In genomic region chr1:94993931-94994645, GRCh38 we compare ENCODE assay signal across 18 cellular contexts.
A peak's percentile ranks its signal among the peaks of the same experiment; 100 is the strongest.
DNase-seq lines count a peak whose midpoint lies in the region; ATAC-seq, FAIRE-seq and TF ChIP-seq lines count a peak whose summit lies in the region.
"Had no signal": no experiment of that assay in that cellular context is flagged by ENCODE, and none has a peak within 500 bp of the region (broad histone marks: within the 10 kb centered on the region; RNA-seq: fewer than 3 reads in every experiment).

No MANE protein-coding gene starts in this region.

- H3K4me3 ChIP-seq in A549 (no peak overlapping the region), IMR-90 (ENCODE audit: insufficient read depth, low read depth, low read length) (no peak overlapping the region), H1 (ENCODE audit: extremely low read depth in 1 of 4, insufficient read depth in 2 of 4, low read depth in 3 of 4, low read length in 4 of 4) (no peak overlapping the region), hepatocyte (no peak overlapping the region)
- H3K4me3 ChIP-seq: GM23248 had no signal

- H3K9me3 ChIP-seq in A549: no peaks in the 10 kb centered on the region
- H3K9me3 ChIP-seq in IMR-90 (ENCODE audit: control insufficient read depth, insufficient read depth, low read length): no peaks in the 10 kb centered on the region
- no peaks in the 10 kb centered on the region for H3K9me3 ChIP-seq in H1 (ENCODE audit: insufficient read depth in 2 of 2, low read depth in 1 of 2, low read length in 1 of 2)
- H3K9me3 ChIP-seq in hepatocyte (ENCODE audit: low read depth): no peaks in the 10 kb centered on the region

- 45% methylated on average over 4 of the region's 4 CpGs for WGBS in A549 (ENCODE audit: missing lambda C conversion rate)
- WGBS in IMR-90 (ENCODE audit: extremely low coverage in 2 of 2, insufficient read length in 1 of 2), 2 experiments: 100% methylated on average over 1 of the region's 4 CpGs; no CpG with 5 or more reads in 1 of the 2 experiments
- WGBS in H1 (ENCODE audit: extremely low coverage in 1 of 2, insufficient coverage in 1 of 2, insufficient read length in 1 of 2, insufficient replicate concordance in 2 of 2, low coverage in 1 of 2, low lambda C conversion rate in 2 of 2, missing lambda C conversion rate in 1 of 2), 2 experiments: 87% methylated on average over 4 of the region's 4 CpGs; no CpG with 5 or more reads in 1 of the 2 experiments
- 80% methylated on average over 4 of the region's 4 CpGs for WGBS in hepatocyte (ENCODE audit: low lambda C conversion rate, missing lambda C conversion rate)

- H3K9me2 ChIP-seq in hepatocyte (replicated peaks; ENCODE audit: insufficient read depth): no peaks in the 10 kb centered on the region

- TF ChIP-seq EP300 in A549 (IDR thresholded peaks at IDR 0.05) (no peak), H1 (IDR thresholded peaks at IDR 0.05; ENCODE audit: borderline replicate concordance in 1 of 2, low read depth in 2 of 2, low read length in 2 of 2) (no peak)

- H4K5ac ChIP-seq in IMR-90 (ENCODE audit: low read depth, low read length): no peak overlapping the region
- H4K5ac ChIP-seq in H1 (ENCODE audit: insufficient read length, low read depth, low read length): no peak overlapping the region

- TF ChIP-seq POLR2A in A549 (IDR thresholded peaks at IDR 0.05; ENCODE audit: low read length) (no peak), IMR-90 (IDR thresholded peaks at IDR 0.05; ENCODE audit: low read depth, low read length) (no peak), H1 (IDR thresholded peaks at IDR 0.05; ENCODE audit: control extremely low read depth in 1 of 2, low read depth in 2 of 2, low read length in 2 of 2) (no peak)

- H3K56ac ChIP-seq in IMR-90 (ENCODE audit: extremely low read depth, insufficient read depth, low read length): no peak overlapping the region
- H3K56ac ChIP-seq in H1 (replicated peaks; ENCODE audit: insufficient read length, low read depth, low read length): no peak overlapping the region

- H2AK5ac ChIP-seq in IMR-90 (ENCODE audit: low read depth, low read length): peak overlapping the region; percentile 45; the same call in 1 of the 2 replicates
- H2AK5ac ChIP-seq in H1 (ENCODE audit: low read depth, low read length): no peak overlapping the region

- H3K27me3 ChIP-seq in IMR-90 (ENCODE audit: control insufficient read depth, insufficient read depth, low read length) (no peaks in the 10 kb centered on the region), H1 (replicated peaks in 1 of 4; ENCODE audit: control insufficient read depth in 3 of 4, extremely low read depth in 1 of 4, insufficient read depth in 3 of 4, low read length in 3 of 4) (no peaks in the 10 kb centered on the region), hepatocyte (no peaks in the 10 kb centered on the region)

- no peaks in the 10 kb centered on the region for H3K23me2 ChIP-seq in H1 (ENCODE audit: low read depth, low read length)

- H4K8ac ChIP-seq in IMR-90 (ENCODE audit: low read depth in 2 of 2, low read length in 2 of 2) (no peak overlapping the region), H1 (ENCODE audit: extremely low read depth, insufficient read depth, low read length) (no peak overlapping the region)

- peaks cover 0 to 4% of the 10 kb centered on the region in 2 experiments; a peak in 1 of 4 replicates for H3K79me1 ChIP-seq in IMR-90 (ENCODE audit: low read depth in 1 of 2, low read length in 2 of 2)
- no peaks in the 10 kb centered on the region; the same call in 1 of the 2 replicates for H3K79me1 ChIP-seq in H1 (ENCODE audit: low read depth, low read length)

- H3K14ac ChIP-seq in IMR-90 (replicated peaks; ENCODE audit: low read depth, low read length) (no peak overlapping the region), H1 (ENCODE audit: insufficient read length) (no peak overlapping the region)

- H3K79me2 ChIP-seq in H1 (ENCODE audit: control insufficient read depth in 1 of 2, insufficient read depth in 2 of 2, low read length in 2 of 2) (no peaks in the 10 kb centered on the region), hepatocyte (no peaks in the 10 kb centered on the region)

- peak in 1 of 2 experiments; percentile 28; a peak in 1 of 6 replicates for ATAC-seq in A549
- no peak for ATAC-seq in IMR-90 (ENCODE audit: low read depth)
- ATAC-seq in GM21529 (IDR thresholded peaks at IDR 0.05; ENCODE audit: unreplicated experiment): no peak
- ATAC-seq: effector memory CD8-positive, alpha-beta T cell had no signal

- H4K91ac ChIP-seq in IMR-90 (ENCODE audit: insufficient read depth, low read depth, low read length) (peak overlapping the region; percentile 73; the same call in 1 of the 2 replicates), H1 (replicated peaks; ENCODE audit: insufficient read length, low read length) (no peak overlapping the region)

- H4K20me1 ChIP-seq in IMR-90 (ENCODE audit: insufficient read depth, low read length): no peaks in the 10 kb centered on the region
- no peaks in the 10 kb centered on the region for H4K20me1 ChIP-seq in H1 (replicated peaks in 1 of 2; ENCODE audit: control insufficient read depth in 1 of 2, insufficient read depth in 2 of 2, low read length in 2 of 2)
- no peaks in the 10 kb centered on the region for H4K20me1 ChIP-seq in hepatocyte (ENCODE audit: insufficient read depth, poor library complexity, severe bottlenecking)

- H3K18ac ChIP-seq in IMR-90 (ENCODE audit: low read depth, low read length) (peak overlapping the region; percentile 26; the same call in 1 of the 2 replicates), H1 (ENCODE audit: extremely low read depth, low read length) (no peak overlapping the region)

- H3K36me3 ChIP-seq in IMR-90 (ENCODE audit: control insufficient read depth, insufficient read depth, low read length) (no peaks in the 10 kb centered on the region), H1 (ENCODE audit: control insufficient read depth in 2 of 4, insufficient read depth in 4 of 4, low read length in 3 of 4) (no peaks in the 10 kb centered on the region), hepatocyte (replicated peaks; ENCODE audit: insufficient read depth, low read depth) (no peaks in the 10 kb centered on the region)
- H3K36me3 ChIP-seq: WERI-Rb-1 had no signal

- CTCF ChIA-PET in A549 (lab: Yijun Ruan, JAX): interaction anchor here (0.6 to 2.4 kb wide), 4 partner anchors 8 to 146 kb away, joined by 3 to 9 read pairs (median 5); no protein-coding TSS in a partner anchor
- CTCF ChIA-PET in IMR-90 (lab: Yijun Ruan, JAX): interaction anchor here (0.6 kb wide), 1 partner anchor 480 kb away, joined by 4 read pairs; no protein-coding TSS in a partner anchor
- CTCF ChIA-PET in H1 (lab: Charles Lee; ENCODE audit: partially characterized antibody): interaction anchor here (0.7 to 2.1 kb wide), 2 partner anchors 140 kb away, joined by 3 to 6 read pairs; no protein-coding TSS in a partner anchor

- BruUV-seq in IMR-90 (replicated peaks; lab: Mats Ljungman, UMichigan): no TSS peak

- H2BK12ac ChIP-seq in H1 (ENCODE audit: low read depth, low read length): no peak overlapping the region

- no peak overlapping the region for H2BK15ac ChIP-seq in IMR-90 (ENCODE audit: low read depth, low read length)
- H2BK15ac ChIP-seq in H1 (ENCODE audit: low read length): no peak overlapping the region

- H3K4me1 ChIP-seq in A549: peaks cover 9% of the 10 kb centered on the region
- H3K4me1 ChIP-seq in IMR-90 (ENCODE audit: control insufficient read depth, insufficient read depth, low read length): peaks cover 6% of the 10 kb centered on the region
- no peaks in the 10 kb centered on the region for H3K4me1 ChIP-seq in H1 (replicated peaks in 1 of 4; ENCODE audit: control insufficient read depth in 3 of 4, insufficient read depth in 4 of 4, low read length in 3 of 4)
- no peaks in the 10 kb centered on the region for H3K4me1 ChIP-seq in hepatocyte (ENCODE audit: insufficient read depth)

- no peak for DNase-seq in A549 (ENCODE audit: low read depth in 1 of 2, low spot score in 1 of 2)
- no peak for DNase-seq in IMR-90
- DNase-seq in H1 (ENCODE audit: low read depth in 1 of 2, low spot score in 2 of 2): no peak
- DNase-seq in nephron progenitor cell: no peak
- no peak for DNase-seq in hepatocyte (ENCODE audit: low spot score)
- no peak for DNase-seq in central memory CD4-positive, alpha-beta T cell
- DNase-seq in stimulated activated CD4-positive, alpha-beta T cell treated with anti-CD3 and anti-CD28 coated beads, Interleukin-2, amount 100 ng/mL, for 24 hours: no peak
- DNase-seq: activated CD4-positive, alpha-beta T cell treated with anti-CD3 and anti-CD28 coated beads, Interleukin-2, amount 50 U/mL, for 4 hours; activated gamma-delta T cell treated with Interleukin-2 at 50 U/mL for 16 hours; amniotic stem cell; effector memory CD8-positive, alpha-beta T cell; GM23248; NCI-H1105 treated with DMSO at 0.1 percent for 48 hours; NCI-H524; occipital lobe; WERI-Rb-1 had no signal

- in situ Hi-C loops in IMR-90 (cut with MboI; ENCODE audit: low sequenced_read_pairs): no loop called here

- FAIRE-seq in A549 (lab: Jason Lieb, UNC): no peak
- FAIRE-seq in H1 (lab: Jason Lieb, UNC): no peak

- H3K9ac ChIP-seq in IMR-90 (ENCODE audit: low read depth, low read length): no peak overlapping the region
- no peak overlapping the region for H3K9ac ChIP-seq in H1 (replicated peaks in 1 of 4; ENCODE audit: extremely low read depth in 1 of 4, low read depth in 3 of 4, low read length in 3 of 4)
- H3K9ac ChIP-seq: GM23248 had no signal

- H2AFZ ChIP-seq in IMR-90 (replicated peaks; ENCODE audit: low read length, poor library complexity) (no peak overlapping the region), H1 (ENCODE audit: low read length) (no peak overlapping the region), hepatocyte (no peak overlapping the region)
- H2AFZ ChIP-seq: GM23248 had no signal

- no peak overlapping the region for H3K27ac ChIP-seq in A549
- no peak overlapping the region for H3K27ac ChIP-seq in IMR-90 (ENCODE audit: insufficient read depth, low read length)
- no peak overlapping the region for H3K27ac ChIP-seq in H1 (ENCODE audit: low read depth, low read length)
- H3K27ac ChIP-seq in hepatocyte: no peak overlapping the region
- H3K27ac ChIP-seq: GM23248, WERI-Rb-1 had no signal

- dilution Hi-C loops in IMR-90 (cut with HindIII; ENCODE audit: low sequenced_read_pairs, unreplicated experiment): no loop called here

- no peak overlapping the region for H3K4me3 Mint-ChIP-seq in nephron progenitor cell
- H3K4me3 Mint-ChIP-seq: CD14-positive monocyte; effector memory CD8-positive, alpha-beta T cell had no signal

- H2BK120ac ChIP-seq in IMR-90 (ENCODE audit: low read depth, low read length): no peak overlapping the region
- no peak overlapping the region for H2BK120ac ChIP-seq in H1 (replicated peaks; ENCODE audit: low read depth, low read length)

- no peak overlapping the region; the same call in 1 of the 2 replicates for H2BK20ac ChIP-seq in IMR-90 (ENCODE audit: low read depth, low read length)
- no peak overlapping the region for H2BK20ac ChIP-seq in H1 (ENCODE audit: low read length)

- intact Hi-C loops in IMR-90 (cut with micrococcal nuclease): no loop called here

- TF ChIP-seq RAD21 in A549 (conservative IDR thresholded peaks at IDR 0.05 in 1 of 2, IDR thresholded peaks at IDR 0.05 in 1 of 2) (no peak), IMR-90 (IDR thresholded peaks at IDR 0.05; ENCODE audit: low read length) (no peak), H1 (IDR thresholded peaks at IDR 0.05 in 1 of 2, conservative IDR thresholded peaks at IDR 0.05 in 1 of 2; ENCODE audit: low read depth in 2 of 2, low read length in 2 of 2) (no peak)

- no peaks in the 10 kb centered on the region for H3K9me3 Mint-ChIP-seq in nephron progenitor cell
- H3K9me3 Mint-ChIP-seq: CD14-positive monocyte; effector memory CD8-positive, alpha-beta T cell had no signal

- peaks cover 7% of the 10 kb centered on the region for H3K27me3 Mint-ChIP-seq in nephron progenitor cell (ENCODE audit: low read depth, poor library complexity)
- H3K27me3 Mint-ChIP-seq: effector memory CD8-positive, alpha-beta T cell had no signal

- H3K4ac ChIP-seq in IMR-90 (ENCODE audit: low read depth, low read length) (no peak overlapping the region), H1 (replicated peaks; ENCODE audit: insufficient read length, low read depth, low read length) (no peak overlapping the region)

- TF ChIP-seq CTCF in A549 (IDR thresholded peaks at IDR 0.05) (no peak), IMR-90 (conservative IDR thresholded peaks at IDR 0.05; ENCODE audit: low read depth, low read length) (no peak), H1 (IDR thresholded peaks at IDR 0.05; ENCODE audit: control extremely low read depth in 1 of 3, insufficient read depth in 1 of 3, low read depth in 1 of 3, low read length in 3 of 3) (no peak), nephron progenitor cell (IDR thresholded peaks at IDR 0.05) (no peak), hepatocyte (IDR thresholded peaks at IDR 0.05; ENCODE audit: poor library complexity) (no peak)

- H3K9me1 ChIP-seq in IMR-90 (ENCODE audit: insufficient read depth, low read length): peaks cover 2% of the 10 kb centered on the region; the same call in 1 of the 2 replicates

- no peak overlapping the region for H3K23ac ChIP-seq in IMR-90 (ENCODE audit: low read depth, low read length)
- H3K23ac ChIP-seq in H1 (ENCODE audit: insufficient read length): no peak overlapping the region

- H3K27ac Mint-ChIP-seq in nephron progenitor cell: peak overlapping the region; percentile 82
- H3K27ac Mint-ChIP-seq: CD14-positive monocyte; effector memory CD8-positive, alpha-beta T cell had no signal

- POLR2A ChIA-PET in A549 (lab: Yijun Ruan, JAX) (no interaction called here), IMR-90 (lab: Charles Lee; ENCODE audit: unreplicated experiment) (interaction anchor here (0.6 kb wide), 1 partner anchor 419 kb away, joined by 3 read pairs; no protein-coding TSS in a partner anchor), H1 (lab: Charles Lee; ENCODE audit: partially characterized antibody) (interaction anchor here (1.0 to 1.3 kb wide), 2 partner anchors 9 to 66 kb away, joined by 3 read pairs; no protein-coding TSS in a partner anchor)

- no peaks in the 10 kb centered on the region for H3K36me3 Mint-ChIP-seq in nephron progenitor cell (ENCODE audit: low read depth)

- H2BK5ac ChIP-seq in IMR-90 (ENCODE audit: low read depth, low read length, poor library complexity, severe bottlenecking): no peak overlapping the region
- 0 out of 2 replicates have a peak overlapping the region, but pooled peaks have one; percentile 41 for H2BK5ac ChIP-seq in H1 (ENCODE audit: low read depth, low read length)

- H3K4me1 Mint-ChIP-seq in nephron progenitor cell: peaks cover 20% of the 10 kb centered on the region
- H3K4me1 Mint-ChIP-seq: CD14-positive monocyte had no signal

- no peak overlapping the region for H2AK9ac ChIP-seq in IMR-90 (replicated peaks; ENCODE audit: low read depth, low read length, poor library complexity)

- H3K4me2 ChIP-seq in A549 (peak overlapping the region; percentile 20; the same call in 1 of the 3 replicates), IMR-90 (ENCODE audit: low read depth, low read length) (no peak overlapping the region), H1 (ENCODE audit: insufficient read depth in 1 of 2, low read depth in 2 of 2, low read length in 2 of 2) (no peak overlapping the region), hepatocyte (no peak overlapping the region)
